Comparison of ENCODE assay signal across 1 cellular context in genomic region chr13:91347996-91348905, GRCh38.
A peak's percentile ranks its signal among the peaks of the same experiment; 100 is the strongest.
TF ChIP-seq lines count a peak whose summit lies in the region.

No MANE protein-coding gene starts in this region.

TF ChIP-seq in WTC11, 78 proteins besides CTCF, POLR2A, EP300 and RAD21 (continued from another document):
- TF ChIP-seq ZNF532 (CRISPR knock-in tag; IDR thresholded peaks at IDR 0.05; ENCODE audit: borderline replicate concordance) (0 out of 2 replicates have a peak, but pooled peaks have one; percentile 46), E2F5 (CRISPR knock-in tag; IDR thresholded peaks at IDR 0.05) (no peak), HMGA2 (CRISPR knock-in tag; IDR thresholded peaks at IDR 0.05) (no peak), SOX15 (CRISPR knock-in tag; IDR thresholded peaks at IDR 0.05) (no peak), EMX1 (CRISPR knock-in tag; IDR thresholded peaks at IDR 0.05) (peak; percentile 79; the same call in 1 of the 2 replicates), CREB1 (CRISPR knock-in tag; IDR thresholded peaks at IDR 0.05) (no peak), PRDM15 (CRISPR knock-in tag; IDR thresholded peaks at IDR 0.05) (no peak), USF2 (CRISPR knock-in tag; IDR thresholded peaks at IDR 0.05) (no peak), MLX (CRISPR knock-in tag; IDR thresholded peaks at IDR 0.05) (no peak), NR1H2 (CRISPR knock-in tag; IDR thresholded peaks at IDR 0.05) (no peak), MAX (CRISPR knock-in tag; IDR thresholded peaks at IDR 0.05) (no peak), STAT6 (CRISPR knock-in tag; conservative IDR thresholded peaks at IDR 0.05; ENCODE audit: low read depth) (no peak), ZNF396 (CRISPR knock-in tag; IDR thresholded peaks at IDR 0.05; ENCODE audit: borderline replicate concordance) (no peak), ESRRA (CRISPR knock-in tag; IDR thresholded peaks at IDR 0.05; ENCODE audit: borderline replicate concordance) (0 out of 2 replicates have a peak, but pooled peaks have one; percentile 57), ZNF219 (CRISPR knock-in tag; IDR thresholded peaks at IDR 0.05; ENCODE audit: borderline replicate concordance) (no peak; the same call in 1 of the 2 replicates), ZNF317 (CRISPR knock-in tag; IDR thresholded peaks at IDR 0.05; ENCODE audit: borderline replicate concordance, low read depth) (no peak), ZNF121 (CRISPR knock-in tag; IDR thresholded peaks at IDR 0.05) (no peak), TEAD1 (CRISPR knock-in tag; IDR thresholded peaks at IDR 0.05) (peak; percentile 29; the same call in 1 of the 2 replicates), JUN (CRISPR knock-in tag; IDR thresholded peaks at IDR 0.05) (peak; percentile 77), NFYB (CRISPR knock-in tag; conservative IDR thresholded peaks at IDR 0.05; ENCODE audit: low read depth) (no peak), TCF7 (CRISPR knock-in tag; IDR thresholded peaks at IDR 0.05; ENCODE audit: low read depth) (0 out of 2 replicates have a peak, but pooled peaks have one; percentile 56), CREM (CRISPR knock-in tag; IDR thresholded peaks at IDR 0.05) (no peak), ZNF281 (CRISPR knock-in tag; IDR thresholded peaks at IDR 0.05) (no peak), ATF2 (CRISPR knock-in tag; IDR thresholded peaks at IDR 0.05; ENCODE audit: borderline replicate concordance, low read depth) (no peak), FOXP4 (CRISPR knock-in tag; IDR thresholded peaks at IDR 0.05) (no peak; the same call in 1 of the 2 replicates), IRF2 (CRISPR knock-in tag; IDR thresholded peaks at IDR 0.05; ENCODE audit: borderline replicate concordance, low read depth) (no peak), JAZF1 (CRISPR knock-in tag; IDR thresholded peaks at IDR 0.05) (no peak), E2F1 (CRISPR knock-in tag; IDR thresholded peaks at IDR 0.05) (no peak)
